In the genomic region with DNA sequence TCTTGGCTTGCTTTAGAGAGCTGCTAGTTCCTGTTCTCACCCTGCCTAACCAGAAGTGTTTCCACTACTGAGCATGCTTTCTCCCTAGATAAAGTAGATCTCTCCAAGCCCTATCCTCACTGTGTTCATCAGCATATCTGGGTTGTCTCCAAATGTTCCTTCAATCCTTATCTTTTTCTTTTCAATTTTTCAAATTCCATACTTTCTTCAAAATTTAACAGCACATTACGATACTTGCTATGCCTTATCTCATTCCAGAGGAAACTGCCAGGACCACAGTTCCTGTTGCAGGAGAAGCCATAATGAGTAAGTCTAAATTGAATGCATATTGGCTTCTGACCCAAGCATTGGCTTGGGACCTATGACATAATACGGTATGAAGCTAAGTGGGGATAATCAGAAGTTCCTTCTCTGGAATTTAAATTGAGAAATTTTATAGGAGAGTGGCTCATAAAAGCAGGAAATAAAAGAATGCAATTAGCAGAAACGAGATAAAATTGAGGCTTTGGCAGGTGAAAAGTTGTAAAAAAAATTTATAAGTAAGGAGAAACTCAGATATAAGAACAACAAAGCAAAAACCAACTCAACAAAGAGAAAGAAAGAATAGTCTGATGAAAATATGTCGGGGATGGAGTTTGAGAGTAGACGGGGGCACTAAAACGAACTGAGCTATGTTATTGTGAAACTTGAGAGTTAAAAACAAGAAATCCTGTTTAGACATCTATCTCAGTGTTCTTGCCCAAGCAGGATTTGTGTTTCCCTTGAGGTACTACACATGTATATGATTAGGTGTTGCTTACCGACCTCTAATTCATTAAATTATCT, we compare ENCODE assay signal across 1 cellular context.
TF ChIP-seq lines count a peak whose summit lies in the region.

No MANE protein-coding gene starts in this region.

TF ChIP-seq in endothelial cell of umbilical vein, 7 proteins besides CTCF, POLR2A, EP300 and RAD21:
- peak; percentile 77 for TF ChIP-seq JUN (IDR thresholded peaks at IDR 0.05; ENCODE audit: borderline replicate concordance, insufficient read depth, insufficient read length, low read depth)
- TF ChIP-seq FOS (IDR thresholded peaks at IDR 0.05; ENCODE audit: borderline replicate concordance, insufficient read depth, low read length): peak; percentile 67
- peak; percentile 93 for TF ChIP-seq GATA2 (IDR thresholded peaks at IDR 0.05; ENCODE audit: insufficient read depth, insufficient read length, low read depth, low read length)
- no peak for TF ChIP-seq EZH2 (IDR thresholded peaks at IDR 0.05; ENCODE audit: borderline replicate concordance, low read depth, low read length, severe bottlenecking)
